8 cellular contexts compared by ENCODE assay signal in the genomic region with DNA sequence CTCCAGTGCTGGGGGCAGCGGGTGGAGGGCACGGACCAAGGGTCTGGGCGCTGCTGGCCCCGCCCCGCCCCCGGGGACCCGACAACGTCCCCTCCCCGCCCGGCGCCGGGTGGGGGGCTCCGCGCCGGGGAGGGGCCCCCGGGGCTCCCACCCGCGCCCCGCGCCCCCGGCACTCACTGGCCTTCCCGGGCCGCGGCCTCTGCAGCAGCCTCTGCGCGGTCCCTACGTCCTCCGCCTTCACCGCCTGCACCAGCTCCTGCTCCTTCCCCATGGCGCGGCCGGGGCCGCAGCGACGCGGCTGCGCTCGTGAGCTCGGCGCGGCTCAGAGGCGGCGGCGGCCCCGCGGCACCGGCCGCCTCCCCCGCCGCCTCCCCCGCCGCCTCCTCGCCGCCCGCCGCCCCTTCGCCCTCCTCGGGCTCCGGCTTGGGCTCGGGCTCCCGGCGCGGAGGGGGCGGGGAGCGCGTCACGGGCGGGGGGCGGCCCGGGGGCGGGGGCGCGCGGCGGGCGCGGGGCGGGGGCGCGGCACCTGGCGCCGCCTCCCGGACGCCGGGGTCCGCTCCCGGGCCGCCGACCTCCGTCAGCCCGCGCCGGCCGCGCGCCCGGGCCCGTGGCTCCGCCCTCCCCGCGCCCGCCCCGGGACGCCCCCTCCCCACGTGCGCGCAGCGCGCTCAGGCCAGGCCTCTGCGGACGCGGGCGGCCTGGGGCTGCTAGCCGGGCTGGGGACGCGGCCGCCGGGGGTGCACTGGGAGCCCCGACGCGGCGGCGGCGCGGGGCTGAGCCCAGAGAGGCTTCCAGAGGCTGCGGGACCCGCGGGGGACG.
DNase-seq lines count a peak whose midpoint lies in the region; TF ChIP-seq lines count a peak whose summit lies in the region.

A gene with protein sequence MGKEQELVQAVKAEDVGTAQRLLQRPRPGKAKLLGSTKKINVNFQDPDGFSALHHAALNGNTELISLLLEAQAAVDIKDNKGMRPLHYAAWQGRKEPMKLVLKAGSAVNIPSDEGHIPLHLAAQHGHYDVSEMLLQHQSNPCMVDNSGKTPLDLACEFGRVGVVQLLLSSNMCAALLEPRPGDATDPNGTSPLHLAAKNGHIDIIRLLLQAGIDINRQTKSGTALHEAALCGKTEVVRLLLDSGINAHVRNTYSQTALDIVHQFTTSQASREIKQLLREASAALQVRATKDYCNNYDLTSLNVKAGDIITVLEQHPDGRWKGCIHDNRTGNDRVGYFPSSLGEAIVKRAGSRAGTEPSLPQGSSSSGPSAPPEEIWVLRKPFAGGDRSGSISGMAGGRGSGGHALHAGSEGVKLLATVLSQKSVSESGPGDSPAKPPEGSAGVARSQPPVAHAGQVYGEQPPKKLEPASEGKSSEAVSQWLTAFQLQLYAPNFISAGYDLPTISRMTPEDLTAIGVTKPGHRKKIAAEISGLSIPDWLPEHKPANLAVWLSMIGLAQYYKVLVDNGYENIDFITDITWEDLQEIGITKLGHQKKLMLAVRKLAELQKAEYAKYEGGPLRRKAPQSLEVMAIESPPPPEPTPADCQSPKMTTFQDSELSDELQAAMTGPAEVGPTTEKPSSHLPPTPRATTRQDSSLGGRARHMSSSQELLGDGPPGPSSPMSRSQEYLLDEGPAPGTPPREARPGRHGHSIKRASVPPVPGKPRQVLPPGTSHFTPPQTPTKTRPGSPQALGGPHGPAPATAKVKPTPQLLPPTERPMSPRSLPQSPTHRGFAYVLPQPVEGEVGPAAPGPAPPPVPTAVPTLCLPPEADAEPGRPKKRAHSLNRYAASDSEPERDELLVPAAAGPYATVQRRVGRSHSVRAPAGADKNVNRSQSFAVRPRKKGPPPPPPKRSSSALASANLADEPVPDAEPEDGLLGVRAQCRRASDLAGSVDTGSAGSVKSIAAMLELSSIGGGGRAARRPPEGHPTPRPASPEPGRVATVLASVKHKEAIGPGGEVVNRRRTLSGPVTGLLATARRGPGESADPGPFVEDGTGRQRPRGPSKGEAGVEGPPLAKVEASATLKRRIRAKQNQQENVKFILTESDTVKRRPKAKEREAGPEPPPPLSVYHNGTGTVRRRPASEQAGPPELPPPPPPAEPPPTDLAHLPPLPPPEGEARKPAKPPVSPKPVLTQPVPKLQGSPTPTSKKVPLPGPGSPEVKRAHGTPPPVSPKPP (N-terminal part only) (minus strand): TSS at position 444 of the 819 bp plus-strand sequence. CDS start 173 bp downstream, at position 271.

- H3K9me3 ChIP-seq in NT2/D1 (ENCODE audit: insufficient read depth, low read length) = 0 out of 2 replicates have a peak, but pooled peaks cover 5% of the 10 kb centered on the region
- H3K9me3 ChIP-seq in effector memory CD4-positive, alpha-beta T cell (ENCODE audit: control insufficient read depth, low read length) = no peaks in the 10 kb centered on the region
- H3K9me3 ChIP-seq in parathyroid adenoma (ENCODE audit: control insufficient read depth, low read length) = no peaks in the 10 kb centered on the region

- H3K4me1 ChIP-seq in NT2/D1 (ENCODE audit: insufficient read depth, insufficient read length) (peaks cover 22% of the 10 kb centered on the region), parathyroid adenoma (peaks cover 7% of the 10 kb centered on the region)
- H3K4me1 ChIP-seq in effector memory CD4-positive, alpha-beta T cell (ENCODE audit: control insufficient read depth, insufficient read depth, low read length, poor library complexity, severe bottlenecking) = peaks cover 15% of the 10 kb centered on the region

- peak within 1 kb of the TSS; percentile 38 for H3K4me3 ChIP-seq in NT2/D1 (ENCODE audit: insufficient read length, low read depth)
- peak within 1 kb of the TSS; percentile 37 for H3K4me3 ChIP-seq in effector memory CD4-positive, alpha-beta T cell (ENCODE audit: insufficient read depth, low read depth, low read length, poor library complexity, severe bottlenecking)
- peak within 1 kb of the TSS; percentile 53 for H3K4me3 ChIP-seq in parathyroid adenoma (ENCODE audit: low read depth, low read length)

- H3K27ac ChIP-seq in effector memory CD4-positive, alpha-beta T cell (ENCODE audit: insufficient read depth, low read length, poor library complexity, severe bottlenecking) = no peak within 1 kb of the TSS
- no peak within 1 kb of the TSS for H3K27ac ChIP-seq in parathyroid adenoma

- DNase-seq in DMS79 treated with DMSO at 0.1 percent for 48 hours (lab: John Stamatoyannopoulos, UW) = peak; percentile 4
- DNase-seq in DMS79 (lab: John Stamatoyannopoulos, UW) = no peak
- DNase-seq in NT2/D1 (ENCODE audit: low read depth, low spot score) = no peak
- no peak for DNase-seq in effector memory CD4-positive, alpha-beta T cell
- no peak for DNase-seq in SHP77 treated with DMSO at 0.1 percent for 48 hours (lab: John Stamatoyannopoulos, UW)
- DNase-seq in T-helper 9 cell = no peak
- no peak for DNase-seq in middle frontal gyrus (ENCODE audit: extremely low spot score, low spot score)

- peak within 1 kb of the TSS; percentile 82 for H3K4me2 ChIP-seq in parathyroid adenoma (ENCODE audit: low read length)

- H3K36me3 ChIP-seq in NT2/D1 (ENCODE audit: insufficient read depth, insufficient read length, low read length) (no peaks in the 10 kb centered on the region), parathyroid adenoma (ENCODE audit: control insufficient read depth, insufficient read depth, low read length) (no peaks in the 10 kb centered on the region)
- H3K36me3 ChIP-seq in effector memory CD4-positive, alpha-beta T cell (ENCODE audit: control insufficient read depth, insufficient read depth, low read length) = no peaks in the 10 kb centered on the region

- no peak for TF ChIP-seq CTCF in parathyroid adenoma (IDR thresholded peaks at IDR 0.05)

- peaks cover 2% of the 10 kb centered on the region for H3K79me2 ChIP-seq in parathyroid adenoma

- peak within 1 kb of the TSS; percentile 76 for H2AFZ ChIP-seq in parathyroid adenoma

- peak within 1 kb of the TSS; percentile 69 for H3K9ac ChIP-seq in NT2/D1 (ENCODE audit: insufficient read length, low read depth)
- no peak within 1 kb of the TSS for H3K9ac ChIP-seq in parathyroid adenoma

- H3K27me3 ChIP-seq in NT2/D1 (ENCODE audit: insufficient read depth, insufficient read length) (peaks cover 46% of the 10 kb centered on the region), parathyroid adenoma (ENCODE audit: control insufficient read depth, insufficient read depth, low read length) (no peaks in the 10 kb centered on the region)
- H3K27me3 ChIP-seq in effector memory CD4-positive, alpha-beta T cell (replicated peaks; ENCODE audit: control insufficient read depth, insufficient read depth, low read length, poor library complexity, severe bottlenecking) = peaks cover 32% of the 10 kb centered on the region
